Comparison of ENCODE assay signal across 22 cellular contexts in genomic region chr17:58318627-58319180, GRCh38. TPM values are rescaled to one million over a fixed set of nuclear protein-coding genes. Genes with fewer than 3 reads are reported as not detected.
A peak's percentile ranks its signal among the peaks of the same experiment; 100 is the strongest.
DNase-seq lines count a peak whose midpoint lies in the region; ATAC-seq and TF ChIP-seq lines count a peak whose summit lies in the region.
"Had no signal": no experiment of that assay in that cellular context is flagged by ENCODE, and none has a peak within 500 bp of the region (broad histone marks: within the 10 kb centered on the region; RNA-seq: fewer than 3 reads in every experiment).

No MANE protein-coding gene starts in this region.

- ATAC-seq in Right ventricle myocardium superior (ENCODE audit: poor library complexity) (no peak), Right ventricle myocardium inferior (no peak)
- ATAC-seq in stimulated activated effector memory CD8-positive, alpha-beta T cell treated with anti-CD3 and anti-CD28 coated beads, Interleukin-12 subunit alpha, Interleukin-12 subunit beta, amount 100 ng/mL, for 72 hours: no peak
- ATAC-seq: psoas muscle had no signal

- TF ChIP-seq CTCF in chondrocyte (IDR thresholded peaks at IDR 0.05): no peak

- H3K4me1 Mint-ChIP-seq in T-helper 1 cell treated with Interleukin-12 subunit alpha and Interleukin-12 subunit beta and Interleukin-4 antibody, amounts not matched to agents 30 μg/mL and 1 μg/mL, for 36 hours (ENCODE audit: low read depth): peaks cover 18% of the 10 kb centered on the region
- no peaks in the 10 kb centered on the region for H3K4me1 Mint-ChIP-seq in chondrocyte (ENCODE audit: low read depth)
- H3K4me1 Mint-ChIP-seq in stimulated activated effector memory CD8-positive, alpha-beta T cell treated with anti-CD3 and anti-CD28 coated beads, Interleukin-12 subunit alpha, Interleukin-12 subunit beta, amount 100 ng/mL, for 72 hours: peaks cover 50% of the 10 kb centered on the region

- peaks cover 49% of the 10 kb centered on the region for H3K36me3 Mint-ChIP-seq in T-helper 1 cell treated with Interleukin-12 subunit alpha and Interleukin-12 subunit beta and Interleukin-4 antibody, amounts not matched to agents 30 μg/mL and 1 μg/mL, for 36 hours (ENCODE audit: low read depth)
- H3K36me3 Mint-ChIP-seq in chondrocyte (ENCODE audit: low read depth): no peaks in the 10 kb centered on the region
- peaks cover 84% of the 10 kb centered on the region for H3K36me3 Mint-ChIP-seq in stimulated activated effector memory CD8-positive, alpha-beta T cell treated with anti-CD3 and anti-CD28 coated beads, Interleukin-12 subunit alpha, Interleukin-12 subunit beta, amount 100 ng/mL, for 72 hours

- intact Hi-C loops in Right ventricle myocardium superior (cut with DNase I) (loop anchor here (5.0 kb wide), 1 partner anchor 129 kb away; no protein-coding TSS in a partner anchor), Right ventricle myocardium inferior (cut with DNase I) (loop anchor here (5.0 kb wide), 1 partner anchor 129 kb away; no protein-coding TSS in a partner anchor)

- no peak for DNase-seq in T-helper 1 cell
- peak; percentile 17 for DNase-seq in Right ventricle myocardium superior
- no peak for DNase-seq in Right ventricle myocardium inferior (ENCODE audit: missing footprints)
- DNase-seq in chondrocyte (ENCODE audit: low spot score): peak; percentile 51
- DNase-seq in stimulated activated effector memory CD8-positive, alpha-beta T cell treated with anti-CD3 and anti-CD28 coated beads, Interleukin-12 subunit alpha, Interleukin-12 subunit beta, amount 100 ng/mL, for 72 hours (ENCODE audit: low spot score in 2 of 2): no peak
- no peak for DNase-seq in GM19240 (ENCODE audit: insufficient read length, low spot score)
- no peak for DNase-seq in NCI-H1105 (lab: John Stamatoyannopoulos, UW)
- DNase-seq: dermis blood vessel endothelial cell, DMS79 treated with DMSO at 0.1 percent for 48 hours, foreskin fibroblast, GOT3, hypothalamus, NCI-H1436 treated with DMSO at 0.1 percent for 48 hours, NCI-H2227 treated with DMSO at 0.1 percent for 48 hours had no signal

- no peaks in the 10 kb centered on the region for H3K9me3 Mint-ChIP-seq in T-helper 1 cell treated with Interleukin-12 subunit alpha and Interleukin-12 subunit beta and Interleukin-4 antibody, amounts not matched to agents 30 μg/mL and 1 μg/mL, for 36 hours
- H3K9me3 Mint-ChIP-seq in chondrocyte (ENCODE audit: low read depth): no peaks in the 10 kb centered on the region
- H3K9me3 Mint-ChIP-seq in stimulated activated effector memory CD8-positive, alpha-beta T cell treated with anti-CD3 and anti-CD28 coated beads, Interleukin-12 subunit alpha, Interleukin-12 subunit beta, amount 100 ng/mL, for 72 hours: no peaks in the 10 kb centered on the region
- H3K9me3 Mint-ChIP-seq: mesothelial cell of epicardium, neural crest cell had no signal

- no peak overlapping the region for H3K4me3 Mint-ChIP-seq in T-helper 1 cell treated with Interleukin-12 subunit alpha and Interleukin-12 subunit beta and Interleukin-4 antibody, amounts not matched to agents 30 μg/mL and 1 μg/mL, for 36 hours
- no peak overlapping the region for H3K4me3 Mint-ChIP-seq in chondrocyte (ENCODE audit: unreplicated experiment)
- no peak overlapping the region for H3K4me3 Mint-ChIP-seq in stimulated activated effector memory CD8-positive, alpha-beta T cell treated with anti-CD3 and anti-CD28 coated beads, Interleukin-12 subunit alpha, Interleukin-12 subunit beta, amount 100 ng/mL, for 72 hours
- H3K4me3 Mint-ChIP-seq: mesothelial cell of epicardium, neural crest cell had no signal

- H3K27ac Mint-ChIP-seq in T-helper 1 cell treated with Interleukin-12 subunit alpha and Interleukin-12 subunit beta and Interleukin-4 antibody, amounts not matched to agents 30 μg/mL and 1 μg/mL, for 36 hours: peak overlapping the region; percentile 26
- H3K27ac Mint-ChIP-seq in chondrocyte (ENCODE audit: unreplicated experiment): no peak overlapping the region
- peak overlapping the region; percentile 87 for H3K27ac Mint-ChIP-seq in stimulated activated effector memory CD8-positive, alpha-beta T cell treated with anti-CD3 and anti-CD28 coated beads, Interleukin-12 subunit alpha, Interleukin-12 subunit beta, amount 100 ng/mL, for 72 hours
- H3K27ac Mint-ChIP-seq: mesothelial cell of epicardium had no signal

- H3K27me3 Mint-ChIP-seq in T-helper 1 cell treated with Interleukin-12 subunit alpha and Interleukin-12 subunit beta and Interleukin-4 antibody, amounts not matched to agents 30 μg/mL and 1 μg/mL, for 36 hours (ENCODE audit: low read depth): no peaks in the 10 kb centered on the region
- peaks cover 15% of the 10 kb centered on the region for H3K27me3 Mint-ChIP-seq in chondrocyte (ENCODE audit: low read depth)

RNA-seq across cellular contexts. Expression of gene TSPOAP1, which starts 9.9 kb away (rescaled TPM):
- total RNA-seq in Right ventricle myocardium superior (13.6 TPM), Right ventricle myocardium inferior (12.1 TPM), chondrocyte (1.3 to 2.0 TPM in 2 of 3 replicates, not detected in the other)
- total RNA-seq: A172, SK-MEL-5 had no signal

RNA-seq across cellular contexts. Expression of gene SUPT4H1, which starts 33.3 kb away (rescaled TPM):
- total RNA-seq in Right ventricle myocardium superior (59.2 TPM), Right ventricle myocardium inferior (58.2 TPM), chondrocyte (57.4 to 71.8 TPM (median 62.9 TPM) in 3 replicates)

RNA-seq across cellular contexts. Expression of gene MPO, which starts 38.0 kb away (rescaled TPM):
- total RNA-seq in Right ventricle myocardium superior (0.05 TPM), Right ventricle myocardium inferior (0.08 TPM), chondrocyte (not detected in 3 replicates)
- total RNA-seq: A172; activated CD8-positive, alpha-beta memory T cell treated with anti-CD3 and anti-CD28 coated beads for 36 hours; dermis blood vessel endothelial cell; M059J; mesothelial cell of epicardium; neural crest cell; SK-MEL-5 had no signal

Comparison
In these comparisons a context has a peak if more than half of its experiments do, and no peak if none do; other contexts are left out.
1. DNase-seq: peak in Right ventricle myocardium superior (single experiment) and chondrocyte (single experiment); none in T-helper 1 cell (0 of 5), Right ventricle myocardium inferior (single experiment), stimulated activated effector memory CD8-positive, alpha-beta T cell treated with anti-CD3 and anti-CD28 coated beads, Interleukin-12 subunit alpha, Interleukin-12 subunit beta, amount 100 ng/mL, for 72 hours (0 of 2), GM19240 (single experiment) and NCI-H1105 (single experiment).